Comparison of ENCODE assay signal across 10 cellular contexts in the genomic region with DNA sequence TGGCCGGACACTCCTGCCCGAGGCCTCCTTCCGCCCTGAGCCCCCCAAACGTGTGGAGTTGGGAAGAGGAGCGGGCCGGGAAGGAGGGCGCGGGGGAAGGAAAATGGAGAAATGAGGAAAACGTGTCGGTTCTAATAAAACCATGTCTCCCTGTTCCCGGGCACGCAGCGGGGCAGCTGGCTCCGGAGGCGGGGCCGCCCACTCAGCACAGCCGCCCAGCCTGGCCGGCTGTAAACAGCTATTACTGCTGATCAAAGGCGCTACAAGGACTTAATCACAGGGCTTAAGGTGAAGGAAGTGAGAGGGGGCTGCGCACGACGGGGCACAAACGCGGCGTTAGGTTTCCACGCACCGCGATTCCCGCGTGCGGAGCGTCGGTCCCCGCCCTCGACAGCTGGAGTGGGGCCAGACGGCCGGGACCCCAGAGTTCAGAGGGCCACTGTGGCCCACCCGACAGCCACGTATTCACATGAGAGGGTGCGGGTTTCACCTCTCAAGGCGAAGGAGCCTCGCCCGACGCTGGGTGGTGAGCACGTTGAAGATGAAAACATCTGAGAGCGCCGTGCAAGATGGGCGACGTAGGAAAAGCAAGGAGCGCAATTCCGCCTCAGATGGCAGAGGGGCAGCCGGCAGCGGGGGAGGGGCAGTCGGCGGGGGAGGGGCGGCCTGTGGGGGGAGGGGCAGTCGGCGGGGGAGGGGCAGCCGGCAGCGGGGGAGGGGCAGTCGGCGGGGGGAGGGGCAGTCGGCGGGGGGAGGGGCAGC.
A peak's percentile ranks its signal among the peaks of the same experiment; 100 is the strongest.
DNase-seq lines count a peak whose midpoint lies in the region; ATAC-seq and TF ChIP-seq lines count a peak whose summit lies in the region.
"Had no signal": no experiment of that assay in that cellular context is flagged by ENCODE, and none has a peak within 500 bp of the region (broad histone marks: within the 10 kb centered on the region; RNA-seq: fewer than 3 reads in every experiment).

No MANE protein-coding gene starts in this region.

- H3K27me3 Mint-ChIP-seq in activated naive CD8-positive, alpha-beta T cell treated with anti-CD3 and anti-CD28 coated beads for 36 hours = peaks cover 8% of the 10 kb centered on the region

- ATAC-seq in psoas muscle (peak in 1 of 4 donors; percentile 27), HG03135 (IDR thresholded peaks at IDR 0.05; ENCODE audit: unreplicated experiment) (no peak), HG02623 (IDR thresholded peaks at IDR 0.05; ENCODE audit: unreplicated experiment) (no peak), HG03439 (IDR thresholded peaks at IDR 0.05; ENCODE audit: unreplicated experiment) (no peak)
- ATAC-seq: GM12878 had no signal

- H3K27me3 ChIP-seq in psoas muscle (ENCODE audit: insufficient read depth in 3 of 3, low read length in 2 of 3) = no peaks in the 10 kb centered on the region

- H3K36me3 Mint-ChIP-seq in activated naive CD8-positive, alpha-beta T cell treated with anti-CD3 and anti-CD28 coated beads for 36 hours = peaks cover 2% of the 10 kb centered on the region

- peak overlapping the region; percentile 71 for H3K4me3 Mint-ChIP-seq in activated naive CD8-positive, alpha-beta T cell treated with anti-CD3 and anti-CD28 coated beads for 36 hours

- peak overlapping the region; percentile 53 for H3K4me3 ChIP-seq in psoas muscle
- H3K4me3 ChIP-seq: GM12878 had no signal

- H3K27ac ChIP-seq in psoas muscle = no peak overlapping the region
- H3K27ac ChIP-seq: 22Rv1 had no signal

- peaks cover 2% of the 10 kb centered on the region for H3K9me3 Mint-ChIP-seq in activated naive CD8-positive, alpha-beta T cell treated with anti-CD3 and anti-CD28 coated beads for 36 hours

- H3K36me3 ChIP-seq in psoas muscle (ENCODE audit: insufficient read depth in 1 of 2, low read depth in 1 of 2) = no peaks in the 10 kb centered on the region

- H3K4me1 ChIP-seq in psoas muscle = peaks cover 26% of the 10 kb centered on the region

- intact Hi-C loops in psoas muscle (cut with DNase I) = loop anchor here in 1 of 2 donors (5.0 kb wide), 1 partner anchor 45 kb away; no protein-coding TSS in a partner anchor

- H3K9me3 ChIP-seq in psoas muscle = no peaks in the 10 kb centered on the region

- 50 to 63% (median 52%) methylated on average over 53 to 64 of the region's 64 CpGs for WGBS in psoas muscle, 3 donors

- H3K27ac Mint-ChIP-seq in activated naive CD8-positive, alpha-beta T cell treated with anti-CD3 and anti-CD28 coated beads for 36 hours = peak overlapping the region; percentile 92

- peak; percentile 46 for DNase-seq in NCI-H1436 (lab: John Stamatoyannopoulos, UW)
- no peak for DNase-seq in NCI-H1436 treated with DMSO at 0.1 percent for 48 hours (lab: John Stamatoyannopoulos, UW)
- peak; percentile 87 for DNase-seq in NCI-H146 treated with DMSO at 0.1 percent for 48 hours (lab: John Stamatoyannopoulos, UW; ENCODE audit: unreplicated experiment)
- no peak for DNase-seq in activated naive CD8-positive, alpha-beta T cell treated with anti-CD3 and anti-CD28 coated beads for 36 hours
- DNase-seq in psoas muscle = no peak

- TF ChIP-seq CTCF in psoas muscle (IDR thresholded peaks at IDR 0.05) = no peak

- H3K4me1 Mint-ChIP-seq in activated naive CD8-positive, alpha-beta T cell treated with anti-CD3 and anti-CD28 coated beads for 36 hours = peaks cover 3% of the 10 kb centered on the region

Comparison
In these comparisons a context has a peak if more than half of its experiments do, and no peak if none do; other contexts are left out.
1. DNase-seq: peak in NCI-H1436 (single experiment) and NCI-H146 treated with DMSO at 0.1 percent for 48 hours (single experiment); none in NCI-H1436 treated with DMSO at 0.1 percent for 48 hours (single experiment), activated naive CD8-positive, alpha-beta T cell treated with anti-CD3 and anti-CD28 coated beads for 36 hours (single experiment) and psoas muscle (0 of 2).